ENCODE assay signal across 13 cellular contexts in the genomic region with DNA sequence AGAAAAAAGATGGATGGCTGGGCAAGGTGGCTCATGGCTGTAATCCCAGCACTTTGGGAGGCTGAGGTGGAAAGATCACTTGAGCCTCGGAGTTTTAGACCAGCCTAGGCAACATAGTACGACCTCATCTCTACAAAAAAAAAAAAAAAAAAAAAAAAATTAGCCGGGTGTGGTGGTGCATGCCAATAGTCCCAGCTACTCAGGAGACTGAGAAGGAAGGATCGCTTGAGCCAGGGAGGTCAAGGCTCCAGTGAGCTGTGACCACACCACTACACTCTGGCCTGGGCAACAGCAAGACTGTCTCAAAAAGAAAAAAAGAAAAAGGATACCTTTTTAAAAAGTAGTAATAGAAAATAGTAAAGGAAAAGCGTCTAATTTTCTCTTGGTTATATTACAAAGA. TPM values are rescaled to one million over a fixed set of nuclear protein-coding genes. Genes with fewer than 3 reads are reported as not detected.
DNase-seq lines count a peak whose midpoint lies in the region; ATAC-seq and TF ChIP-seq lines count a peak whose summit lies in the region.
"Had no signal": no experiment of that assay in that cellular context is flagged by ENCODE, and none has a peak within 500 bp of the region (broad histone marks: within the 10 kb centered on the region; RNA-seq: fewer than 3 reads in every experiment).

No MANE protein-coding gene starts in this region.

- no peak overlapping the region for H2BK15ac ChIP-seq in neuronal stem cell (ENCODE audit: low read length)

- no peak overlapping the region for H4K8ac ChIP-seq in neuronal stem cell (ENCODE audit: low read depth, low read length)

- H3K14ac ChIP-seq in neuronal stem cell (ENCODE audit: low read length): no peak overlapping the region

- H3K4me2 ChIP-seq in OCI-LY1 (ENCODE audit: low read length) (peak overlapping the region; percentile 56), neuronal stem cell (ENCODE audit: insufficient read depth, low read length, poor library complexity, severe bottlenecking) (no peak overlapping the region)

- no peaks in the 10 kb centered on the region for H3K9me3 ChIP-seq in OCI-LY1 (ENCODE audit: low read length)
- no peaks in the 10 kb centered on the region for H3K9me3 ChIP-seq in effector memory CD4-positive, alpha-beta T cell (ENCODE audit: control insufficient read depth, low read length)
- H3K9me3 ChIP-seq in neuronal stem cell (replicated peaks in 1 of 2; ENCODE audit: control insufficient read depth in 2 of 2, insufficient read depth in 1 of 2, low read depth in 1 of 2, low read length in 2 of 2): no peaks in the 10 kb centered on the region
- H3K9me3 ChIP-seq: pancreas had no signal

- H3K4me3 Mint-ChIP-seq in activated T-cell treated with anti-CD3 and anti-CD28 coated beads, Interleukin-2, amount 50 U/mL, for 24 hours: peak overlapping the region; percentile 61
- peak overlapping the region; percentile 66 to 76 for H3K4me3 Mint-ChIP-seq in stimulated activated naive B cell treated with anti-CD40 and anti-IgM and Interleukin-4, amounts not matched to agents 10 μg/mL and 1 μg/mL and 100 μg/mL, for 72 hours

- peaks cover 55% of the 10 kb centered on the region for H3K79me2 ChIP-seq in OCI-LY1 (ENCODE audit: insufficient read depth, low read length)

- H3K4ac ChIP-seq in neuronal stem cell (ENCODE audit: low read length): no peak overlapping the region

- H2AK5ac ChIP-seq in neuronal stem cell (ENCODE audit: low read depth, low read length): no peak overlapping the region

- no peaks in the 10 kb centered on the region for H3K36me3 Mint-ChIP-seq in activated T-cell treated with anti-CD3 and anti-CD28 coated beads, Interleukin-2, amount 50 U/mL, for 24 hours (ENCODE audit: low read depth)
- peaks cover 2 to 5% of the 10 kb centered on the region in 2 donors for H3K36me3 Mint-ChIP-seq in stimulated activated naive B cell treated with anti-CD40 and anti-IgM and Interleukin-4, amounts not matched to agents 10 μg/mL and 1 μg/mL and 100 μg/mL, for 72 hours

- H3K4me3 ChIP-seq in OCI-LY1 (ENCODE audit: low read depth, low read length, poor library complexity, severe bottlenecking) (no peak overlapping the region), neuronal stem cell (ENCODE audit: low read length in 2 of 2) (no peak overlapping the region)
- no peak overlapping the region for H3K4me3 ChIP-seq in effector memory CD4-positive, alpha-beta T cell (ENCODE audit: insufficient read depth, low read depth, low read length, poor library complexity, severe bottlenecking)
- H3K4me3 ChIP-seq: pancreas had no signal

- H3K36me3 ChIP-seq in OCI-LY1 (ENCODE audit: insufficient read depth, low read length) (no peaks in the 10 kb centered on the region), neuronal stem cell (replicated peaks in 1 of 2; ENCODE audit: control insufficient read depth in 2 of 2, insufficient read depth in 2 of 2, low read length in 2 of 2) (no peaks in the 10 kb centered on the region)
- H3K36me3 ChIP-seq in effector memory CD4-positive, alpha-beta T cell (ENCODE audit: control insufficient read depth, insufficient read depth, low read length): no peaks in the 10 kb centered on the region
- H3K36me3 ChIP-seq: pancreas had no signal

- no peaks in the 10 kb centered on the region for H3K27me3 Mint-ChIP-seq in activated T-cell treated with anti-CD3 and anti-CD28 coated beads, Interleukin-2, amount 50 U/mL, for 24 hours
- no peaks in the 10 kb centered on the region for H3K27me3 Mint-ChIP-seq in stimulated activated naive B cell treated with anti-CD40 and anti-IgM and Interleukin-4, amounts not matched to agents 10 μg/mL and 1 μg/mL and 100 μg/mL, for 72 hours

- no peaks in the 10 kb centered on the region for H3F3A ChIP-seq in OCI-LY1 (ENCODE audit: insufficient read depth, low read length)

- no peak for DNase-seq in activated T-cell treated with anti-CD3 and anti-CD28 coated beads, Interleukin-2, amount 50 U/mL, for 24 hours
- no peak for DNase-seq in activated T-cell treated with anti-CD3 and anti-CD28 coated beads, Interleukin-2, amount 50 U/mL, for 48 hours
- DNase-seq in effector memory CD4-positive, alpha-beta T cell: no peak
- DNase-seq in stimulated activated naive B cell treated with anti-CD40 and anti-IgM and Interleukin-4, amounts not matched to agents 10 μg/mL and 1 μg/mL and 100 μg/mL, for 72 hours: no peak
- DNase-seq in SKM-1 (lab: John Stamatoyannopoulos, UW; ENCODE audit: unreplicated experiment): no peak
- DNase-seq in MV-4-11 (lab: John Stamatoyannopoulos, UW): no peak
- no peak for DNase-seq in neuronal stem cell (ENCODE audit: low spot score)
- DNase-seq: caudate nucleus; NCI-H1930; pancreas; stimulated activated CD4-positive, alpha-beta T cell treated with anti-CD3 and anti-CD28 coated beads, Interleukin-2, amount 100 ng/mL, for 48 hours; T1000 had no signal

- no peak overlapping the region for H3K18ac ChIP-seq in neuronal stem cell (ENCODE audit: low read length)

- H4K91ac ChIP-seq in neuronal stem cell (ENCODE audit: low read depth, low read length, poor library complexity): no peak overlapping the region

- H3K27ac ChIP-seq in OCI-LY1 (ENCODE audit: low read depth, low read length, poor library complexity, severe bottlenecking) (peak overlapping the region; percentile 44), neuronal stem cell (replicated peaks; ENCODE audit: low read length) (no peak overlapping the region)
- peak overlapping the region; percentile 34 for H3K27ac ChIP-seq in effector memory CD4-positive, alpha-beta T cell (ENCODE audit: insufficient read depth, low read length, poor library complexity, severe bottlenecking)
- H3K27ac ChIP-seq: pancreas had no signal

- no peak overlapping the region for H2AFZ ChIP-seq in OCI-LY1 (ENCODE audit: low read length)
- no peak overlapping the region for H2AFZ ChIP-seq in neuronal stem cell (ENCODE audit: low read length)

- no peaks in the 10 kb centered on the region for H4K20me1 ChIP-seq in OCI-LY1 (ENCODE audit: insufficient read depth, low read length)

- peaks cover 64% of the 10 kb centered on the region for H3K4me1 Mint-ChIP-seq in activated T-cell treated with anti-CD3 and anti-CD28 coated beads, Interleukin-2, amount 50 U/mL, for 24 hours (ENCODE audit: low read depth)
- peaks cover 24 to 60% of the 10 kb centered on the region in 2 donors for H3K4me1 Mint-ChIP-seq in stimulated activated naive B cell treated with anti-CD40 and anti-IgM and Interleukin-4, amounts not matched to agents 10 μg/mL and 1 μg/mL and 100 μg/mL, for 72 hours

- no peaks in the 10 kb centered on the region for H3K9me3 Mint-ChIP-seq in activated T-cell treated with anti-CD3 and anti-CD28 coated beads, Interleukin-2, amount 50 U/mL, for 24 hours
- no peaks in the 10 kb centered on the region for H3K9me3 Mint-ChIP-seq in stimulated activated naive B cell treated with anti-CD40 and anti-IgM and Interleukin-4, amounts not matched to agents 10 μg/mL and 1 μg/mL and 100 μg/mL, for 72 hours

- no peak overlapping the region for H3K23ac ChIP-seq in neuronal stem cell (ENCODE audit: low read depth, low read length, poor library complexity)

- peaks cover 4% of the 10 kb centered on the region for H3K79me1 ChIP-seq in neuronal stem cell (ENCODE audit: low read depth, low read length)

- H3K4me1 ChIP-seq in OCI-LY1 (ENCODE audit: insufficient read depth, low read length, severe bottlenecking): peaks cover 49% of the 10 kb centered on the region
- peaks cover 21% of the 10 kb centered on the region for H3K4me1 ChIP-seq in effector memory CD4-positive, alpha-beta T cell (ENCODE audit: control insufficient read depth, insufficient read depth, low read length, poor library complexity, severe bottlenecking)
- peaks cover 0 to 2% of the 10 kb centered on the region in 2 donors for H3K4me1 ChIP-seq in neuronal stem cell (ENCODE audit: control insufficient read depth in 2 of 2, insufficient read depth in 1 of 2, low read depth in 1 of 2, low read length in 2 of 2)

- H3K9ac ChIP-seq in OCI-LY1 (ENCODE audit: low read length) (0 out of 2 replicates have a peak overlapping the region, but pooled peaks have one; percentile 3), neuronal stem cell (ENCODE audit: low read depth, low read length, poor library complexity) (no peak overlapping the region)

- no peak overlapping the region for H2BK120ac ChIP-seq in neuronal stem cell (ENCODE audit: low read depth, low read length)

- H3K27ac Mint-ChIP-seq in activated T-cell treated with anti-CD3 and anti-CD28 coated beads, Interleukin-2, amount 50 U/mL, for 24 hours: peak overlapping the region; percentile 90
- peak overlapping the region; percentile 91 for H3K27ac Mint-ChIP-seq in stimulated activated naive B cell treated with anti-CD40 and anti-IgM and Interleukin-4, amounts not matched to agents 10 μg/mL and 1 μg/mL and 100 μg/mL, for 72 hours

- no peaks in the 10 kb centered on the region for H3K9me2 ChIP-seq in OCI-LY1 (ENCODE audit: low read depth, low read length)

- no CpG with 5 or more reads among the region's 5 CpGs for WGBS in neuronal stem cell (ENCODE audit: extremely low coverage in 2 of 2, insufficient read length in 2 of 2, insufficient replicate concordance in 1 of 2), 2 donors

- TF ChIP-seq CTCF in OCI-LY1 (IDR thresholded peaks at IDR 0.05; ENCODE audit: low read length): no peak

- no peaks in the 10 kb centered on the region for H3K27me3 ChIP-seq in OCI-LY1 (ENCODE audit: insufficient read depth, low read length)
- no peaks in the 10 kb centered on the region for H3K27me3 ChIP-seq in effector memory CD4-positive, alpha-beta T cell (replicated peaks; ENCODE audit: control insufficient read depth, insufficient read depth, low read length, poor library complexity, severe bottlenecking)
- H3K27me3 ChIP-seq in neuronal stem cell (ENCODE audit: control insufficient read depth in 3 of 3, insufficient read depth in 3 of 3, low read depth in 1 of 3, low read length in 3 of 3): no peaks in the 10 kb centered on the region
- H3K27me3 ChIP-seq: pancreas had no signal

- peak in 1 of 2 donors; percentile 33 for ATAC-seq in stimulated activated naive B cell treated with anti-CD40 and anti-IgM and Interleukin-4, amounts not matched to agents 10 μg/mL and 1 μg/mL and 100 μg/mL, for 72 hours (replicated peaks)

- no peak overlapping the region for H2BK12ac ChIP-seq in neuronal stem cell (ENCODE audit: low read length)

- no peak overlapping the region for H2BK5ac ChIP-seq in neuronal stem cell (ENCODE audit: low read length)

RNA-seq across cellular contexts. Expression of a gene that starts 20.7 kb away (rescaled TPM):
- 27.1 TPM for polyA plus RNA-seq in neuronal stem cell (2013, experiment 1 of 2)
- polyA plus RNA-seq in neuronal stem cell (2013, experiment 2 of 2): 28.1 TPM
